In the genomic region with DNA sequence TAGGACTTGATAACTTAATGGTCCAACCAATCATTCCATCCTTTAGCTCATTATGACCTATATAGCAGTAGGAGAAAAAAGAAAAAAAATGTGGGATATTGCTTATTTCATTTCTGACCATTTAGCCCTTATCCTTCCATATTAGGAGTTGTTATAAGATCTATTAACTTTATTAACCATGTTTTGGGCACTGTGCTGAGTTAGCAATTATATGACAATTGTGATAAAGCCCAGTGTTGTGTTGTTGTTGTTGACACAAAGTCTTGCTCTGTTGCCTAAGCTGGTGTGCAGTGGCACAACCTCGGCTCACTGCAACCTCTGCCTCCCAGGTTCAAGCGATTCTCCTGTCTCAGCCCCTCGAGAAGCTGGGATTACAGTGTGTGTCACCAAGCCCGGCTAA, we compare ENCODE assay signal across 27 cellular contexts.
"Had no signal": no experiment of that assay in that cellular context is flagged by ENCODE, and none has a peak within 500 bp of the region (broad histone marks: within the 10 kb centered on the region; RNA-seq: fewer than 3 reads in every experiment).

No MANE protein-coding gene starts in this region.

- H3K4me3 ChIP-seq: stomach, suprapubic skin, testis, thoracic aorta, thyroid gland, tibial artery, tibial nerve, transverse colon, upper lobe of left lung, upper lobe of right lung, uterus, vagina had no signal

- FAIRE-seq: urothelium cell line had no signal

- H3K9me3 ChIP-seq: suprapubic skin, testis, thoracic aorta, thyroid gland, tibial artery, tibial nerve, transverse colon, upper lobe of left lung, upper lobe of right lung, uterus, vagina had no signal

- DNase-seq: stimulated activated CD4-positive, alpha-beta T cell treated with anti-CD3 and anti-CD28 coated beads, Interleukin-2, amount 100 ng/mL, for 48 hours; stimulated activated CD4-positive, alpha-beta T cell treated with anti-CD3 and anti-CD28 coated beads, Interleukin-4, amount 100 ng/mL, for 1 hour; stimulated activated CD4-positive, alpha-beta T cell treated with anti-CD3 and anti-CD28 coated beads, Interleukin-4, amount 100 ng/mL, for 24 hours; stimulated activated CD4-positive, alpha-beta T cell treated with anti-CD3 and anti-CD28 coated beads, Interleukin-4, amount 100 ng/mL, for 4 hours; stimulated activated CD8-positive, alpha-beta memory T cell treated with anti-CD3 and anti-CD28 coated beads, Interleukin-4, amount 100 ng/mL, for 48 hours; stimulated activated naive B cell treated with anti-CD40 and anti-IgM and Interleukin-4, amounts not matched to agents 10 μg/mL and 1 μg/mL and 100 μg/mL, for 72 hours; stimulated activated naive CD4-positive, alpha-beta T cell; stimulated activated naive CD4-positive, alpha-beta T cell treated with Interleukin-2 at 50 U/mL for 16 hours; stimulated activated naive CD8-positive, alpha-beta T cell treated with anti-CD3 and anti-CD28 coated beads, Interleukin-15, amount 100 ng/mL, for 72 hours; stimulated activated naive CD8-positive, alpha-beta T cell treated with anti-CD3 and anti-CD28 coated beads, Interleukin-15, Interleukin-2, amounts not matched to agents 100 U/mL and 50 U/mL, for 24 hours; stomach; substantia nigra; testis; thyroid gland; tibial artery; transverse colon; trophoblast cell; upper lobe of left lung; upper lobe of right lung; uterus had no signal

- H3K36me3 ChIP-seq: stomach, suprapubic skin, thoracic aorta, thyroid gland, tibial artery, tibial nerve, transverse colon, upper lobe of left lung, upper lobe of right lung, uterus, vagina had no signal

- H3K4me1 ChIP-seq: stomach, suprapubic skin, testis, thyroid gland, tibial artery, tibial nerve, transverse colon, upper lobe of left lung, upper lobe of right lung, uterus, vagina had no signal

- H3K27ac ChIP-seq: stomach, suprapubic skin, testis, thoracic aorta, thyroid gland, tibial artery, tibial nerve, transverse colon, upper lobe of left lung, upper lobe of right lung, uterus, vagina had no signal

- ATAC-seq: stimulated activated effector memory CD8-positive, alpha-beta T cell treated with anti-CD3 and anti-CD28 coated beads, Interleukin-12 subunit alpha, Interleukin-12 subunit beta, amount 100 ng/mL, for 72 hours; stimulated activated memory B cell treated with anti-CD40 and anti-IgM and Interleukin-4, amounts not matched to agents 10 μg/mL and 1 μg/mL and 100 μg/mL, for 72 hours; stimulated activated naive B cell treated with anti-CD40 and anti-IgM and Interleukin-4, amounts not matched to agents 10 μg/mL and 1 μg/mL and 100 μg/mL, for 72 hours; stimulated activated naive CD8-positive, alpha-beta T cell treated with anti-CD3 and anti-CD28 coated beads, Interleukin-15, amount 100 ng/mL, for 72 hours; stimulated activated naive CD8-positive, alpha-beta T cell treated with anti-CD3 and anti-CD28 coated beads, Interleukin-15, Interleukin-2, amounts not matched to agents 100 U/mL and 50 U/mL, for 24 hours; upper lobe of right lung had no signal

- H3K27me3 ChIP-seq: stomach, suprapubic skin, testis, thyroid gland, tibial artery, tibial nerve, transverse colon, upper lobe of left lung, upper lobe of right lung, uterus, vagina had no signal
